Comparison of ENCODE assay signal across 8 cellular contexts in the genomic region with DNA sequence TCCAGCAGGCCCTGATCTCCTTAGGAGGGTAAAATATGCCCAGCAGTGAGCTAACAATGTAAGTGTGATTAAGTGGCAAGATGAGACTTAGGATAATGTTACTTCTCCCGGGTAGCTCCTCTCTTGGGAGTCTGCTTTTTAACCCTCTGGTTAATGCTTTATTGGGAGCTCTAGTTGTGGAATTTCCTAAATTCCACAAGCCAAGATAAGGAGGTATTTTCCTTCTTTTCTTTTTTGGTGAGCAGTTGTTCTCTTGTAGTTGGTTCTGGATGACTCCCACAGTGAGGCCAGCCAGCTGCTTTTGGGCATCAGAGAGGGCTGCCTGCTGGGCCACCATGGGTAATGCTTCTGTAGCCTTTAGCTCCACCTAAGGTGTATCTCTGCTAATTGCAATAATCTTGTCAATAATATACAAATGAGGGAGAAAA. TPM values are rescaled to one million over a fixed set of nuclear protein-coding genes. Genes with fewer than 3 reads are reported as not detected.
A peak's percentile ranks its signal among the peaks of the same experiment; 100 is the strongest.
DNase-seq lines count a peak whose midpoint lies in the region; ATAC-seq and TF ChIP-seq lines count a peak whose summit lies in the region.

No MANE protein-coding gene starts in this region.

- H3K4me2 ChIP-seq in PC-3 (ENCODE audit: low read length): no peak overlapping the region

- no peaks in the 10 kb centered on the region for H4K20me1 ChIP-seq in PC-3 (ENCODE audit: low read length)

- no peaks in the 10 kb centered on the region for H3K9me3 ChIP-seq in CD4-positive, alpha-beta memory T cell (ENCODE audit: control insufficient read depth in 1 of 2, low read length in 2 of 2)
- H3K9me3 ChIP-seq in PC-3 (ENCODE audit: low read length): no peaks in the 10 kb centered on the region

- H3K4me3 Mint-ChIP-seq in CD4-positive, alpha-beta memory T cell: peak overlapping the region in 1 of 8 donors; percentile 9
- H3K4me3 Mint-ChIP-seq in T-helper 2 cell treated with Interferon-gamma antibody and Interleukin-4, amounts not matched to agents 5 μg/mL and 100 μg/mL, for 36 hours: no peak overlapping the region

- no peaks in the 10 kb centered on the region for H3K79me2 ChIP-seq in PC-3 (ENCODE audit: low read length)

- ATAC-seq in PC-3: peak; percentile 82
- ATAC-seq in left cardiac atrium: peak; percentile 55 to 69
- ATAC-seq in HG03521 (IDR thresholded peaks at IDR 0.05; ENCODE audit: unreplicated experiment): no peak

- no peaks in the 10 kb centered on the region for H3K9me3 Mint-ChIP-seq in CD4-positive, alpha-beta memory T cell
- H3K9me3 Mint-ChIP-seq in T-helper 2 cell treated with Interferon-gamma antibody and Interleukin-4, amounts not matched to agents 5 μg/mL and 100 μg/mL, for 36 hours: no peaks in the 10 kb centered on the region

- H3K4me3 ChIP-seq in CD4-positive, alpha-beta memory T cell (ENCODE audit: low read length in 2 of 2): no peak overlapping the region
- H3K4me3 ChIP-seq in PC-3 (ENCODE audit: low read length): no peak overlapping the region

- H3K9ac ChIP-seq in PC-3 (ENCODE audit: low read length): no peak overlapping the region

- H3K27ac Mint-ChIP-seq in CD4-positive, alpha-beta memory T cell: peak overlapping the region in 3 of 7 donors; percentile 37 to 78 (median 50)
- no peak overlapping the region for H3K27ac Mint-ChIP-seq in T-helper 2 cell treated with Interferon-gamma antibody and Interleukin-4, amounts not matched to agents 5 μg/mL and 100 μg/mL, for 36 hours

- H3F3A ChIP-seq in PC-3 (ENCODE audit: low read length, unreplicated experiment): no peaks in the 10 kb centered on the region

- POLR2A ChIA-PET in CD4-positive, alpha-beta memory T cell (lab: Charles Lee; ENCODE audit: partially characterized antibody): interaction anchor here (0.6 to 1.1 kb wide), 3 partner anchors 15 to 296 kb away, joined by 3 to 5 read pairs (median 3); no protein-coding TSS in a partner anchor
- POLR2A ChIA-PET in PC-3 (lab: Charles Lee; ENCODE audit: unreplicated experiment): no interaction called here

- no TSS peak for BruUV-seq in PC-3 (replicated peaks; lab: Mats Ljungman, UMichigan)

- TF ChIP-seq CTCF in GM20000 (IDR thresholded peaks at IDR 0.05; ENCODE audit: extremely low read depth, missing control alignments) (no peak), PC-3 (conservative IDR thresholded peaks at IDR 0.05; ENCODE audit: low read depth, low read length) (peak; percentile 65)

- H3K36me3 ChIP-seq in CD4-positive, alpha-beta memory T cell (ENCODE audit: insufficient read depth, low read length): no peaks in the 10 kb centered on the region
- no peaks in the 10 kb centered on the region for H3K36me3 ChIP-seq in PC-3 (ENCODE audit: low read depth, low read length)

- peak in 3 of 5 donors; percentile 11 to 17 (median 12) for DNase-seq in CD4-positive, alpha-beta memory T cell
- DNase-seq in GM20000 (ENCODE audit: low spot score) (peak; percentile 41), PC-3 (peak; percentile 51), left cardiac atrium (no peak), NCI-H1930 (lab: John Stamatoyannopoulos, UW) (no peak), NCI-H2227 treated with DMSO at 0.1 percent for 48 hours (lab: John Stamatoyannopoulos, UW) (no peak)
- no peak for DNase-seq in T-helper 2 cell treated with Interferon-gamma antibody and Interleukin-4, amounts not matched to agents 5 μg/mL and 100 μg/mL, for 36 hours (ENCODE audit: low spot score)

- peaks cover 6 to 12% (median 10%) of the 10 kb centered on the region in 4 donors for H3K4me1 Mint-ChIP-seq in CD4-positive, alpha-beta memory T cell
- H3K4me1 Mint-ChIP-seq in T-helper 2 cell treated with Interferon-gamma antibody and Interleukin-4, amounts not matched to agents 5 μg/mL and 100 μg/mL, for 36 hours (ENCODE audit: low read depth): peaks cover 10% of the 10 kb centered on the region

- H3K4me1 ChIP-seq in CD4-positive, alpha-beta memory T cell (ENCODE audit: insufficient read depth, low read length): peaks cover 8% of the 10 kb centered on the region
- peaks cover 17% of the 10 kb centered on the region for H3K4me1 ChIP-seq in PC-3 (ENCODE audit: insufficient read depth, low read length)

- peak overlapping the region; percentile 61 for H2AFZ ChIP-seq in PC-3 (ENCODE audit: low read length)

- H3K27me3 Mint-ChIP-seq in CD4-positive, alpha-beta memory T cell: peaks cover 2 to 4% of the 10 kb centered on the region in 2 donors
- peaks cover 9% of the 10 kb centered on the region for H3K27me3 Mint-ChIP-seq in T-helper 2 cell treated with Interferon-gamma antibody and Interleukin-4, amounts not matched to agents 5 μg/mL and 100 μg/mL, for 36 hours (ENCODE audit: low read depth)

- no peaks in the 10 kb centered on the region for H3K9me2 ChIP-seq in PC-3 (replicated peaks; ENCODE audit: low read length)

- H3K36me3 Mint-ChIP-seq in CD4-positive, alpha-beta memory T cell: no peaks in the 10 kb centered on the region
- peaks cover 2% of the 10 kb centered on the region for H3K36me3 Mint-ChIP-seq in T-helper 2 cell treated with Interferon-gamma antibody and Interleukin-4, amounts not matched to agents 5 μg/mL and 100 μg/mL, for 36 hours (ENCODE audit: low read depth)

- no peak overlapping the region for H3K27ac ChIP-seq in CD4-positive, alpha-beta memory T cell (ENCODE audit: low read depth, low read length)
- no peak overlapping the region for H3K27ac ChIP-seq in PC-3 (ENCODE audit: low read length)

- CTCF ChIA-PET in CD4-positive, alpha-beta memory T cell (lab: Charles Lee; ENCODE audit: partially characterized antibody): interaction anchor here (0.9 to 2.2 kb wide), 12 partner anchors 9 to 296 kb away, joined by 3 to 17 read pairs (median 4); a partner anchor contains a TSS
- CTCF ChIA-PET in PC-3 (lab: Charles Lee): interaction anchor here (0.7 to 1.1 kb wide), 7 partner anchors 14 to 295 kb away, joined by 3 to 8 read pairs (median 5); no protein-coding TSS in a partner anchor

- intact Hi-C loops in CD4-positive, alpha-beta memory T cell (cut with micrococcal nuclease): loop anchor here (1.0 kb wide), 2 partner anchors 39 to 131 kb away; a partner anchor contains a TSS
- intact Hi-C loops in PC-3 (cut with micrococcal nuclease) (loop anchor here (1.0 to 5.0 kb wide), 2 partner anchors 38 to 131 kb away; a partner anchor contains a TSS), left cardiac atrium (cut with DNase I) (no loop called here)

- H3K27me3 ChIP-seq in CD4-positive, alpha-beta memory T cell (ENCODE audit: insufficient read depth, low read length): no peaks in the 10 kb centered on the region
- H3K27me3 ChIP-seq in PC-3 (ENCODE audit: low read length): no peaks in the 10 kb centered on the region

RNA-seq across cellular contexts. Expression of a gene that starts 19.3 kb away (rescaled TPM):
- total RNA-seq in CD4-positive, alpha-beta memory T cell: 10 to 100 TPM; 39.6 to 41.6 TPM
- 10 to 100 TPM; 21.2 to 25.8 TPM for polyA plus RNA-seq in CD4-positive, alpha-beta memory T cell
- total RNA-seq in PC-3 (2014; rRNA removed) (59.9 and 61.0 TPM in 2 replicates), left cardiac atrium (10 to 100 TPM; 15.6 to 17.6 TPM)

RNA-seq across cellular contexts. Expression of a gene that starts 36.2 kb away (rescaled TPM):
- 10 to 100 TPM; 36.1 to 37.0 TPM for total RNA-seq in CD4-positive, alpha-beta memory T cell
- 10 to 100 TPM; 21.2 to 25.4 TPM for polyA plus RNA-seq in CD4-positive, alpha-beta memory T cell
- total RNA-seq in PC-3 (2014; rRNA removed): 28.1 and 29.9 TPM in 2 replicates
- 10 to 100 TPM in 1 of 2 donors, 1 to 10 TPM in 1; 9.0 to 12.7 TPM for total RNA-seq in left cardiac atrium

RNA-seq across cellular contexts. Expression of a gene that starts 39.4 kb away (rescaled TPM):
- 1 to 10 TPM; 5.0 to 5.2 TPM for total RNA-seq in CD4-positive, alpha-beta memory T cell
- 1 to 10 TPM; 2.3 TPM for polyA plus RNA-seq in CD4-positive, alpha-beta memory T cell
- 4.4 and 6.8 TPM in 2 replicates for total RNA-seq in PC-3 (2014; rRNA removed)
- 10 to 100 TPM; 14.3 to 14.5 TPM for total RNA-seq in left cardiac atrium

Comparison
In these comparisons a context has a peak if more than half of its experiments do, and no peak if none do; other contexts are left out.
1. DNase-seq: peak in CD4-positive, alpha-beta memory T cell (3 of 5), GM20000 (single experiment) and PC-3 (single experiment); none in left cardiac atrium (single experiment), NCI-H1930 (0 of 2), T-helper 2 cell treated with Interferon-gamma antibody and Interleukin-4, amounts not matched to agents 5 μg/mL and 100 μg/mL, for 36 hours (single experiment) and NCI-H2227 treated with DMSO at 0.1 percent for 48 hours (single experiment).
2. intact Hi-C loops: an anchor here in CD4-positive, alpha-beta memory T cell (1.0 kb wide) and PC-3 (1.0 to 5.0 kb wide); none called in left cardiac atrium.